Comparison of ENCODE assay signal across 8 cellular contexts in the genomic region with DNA sequence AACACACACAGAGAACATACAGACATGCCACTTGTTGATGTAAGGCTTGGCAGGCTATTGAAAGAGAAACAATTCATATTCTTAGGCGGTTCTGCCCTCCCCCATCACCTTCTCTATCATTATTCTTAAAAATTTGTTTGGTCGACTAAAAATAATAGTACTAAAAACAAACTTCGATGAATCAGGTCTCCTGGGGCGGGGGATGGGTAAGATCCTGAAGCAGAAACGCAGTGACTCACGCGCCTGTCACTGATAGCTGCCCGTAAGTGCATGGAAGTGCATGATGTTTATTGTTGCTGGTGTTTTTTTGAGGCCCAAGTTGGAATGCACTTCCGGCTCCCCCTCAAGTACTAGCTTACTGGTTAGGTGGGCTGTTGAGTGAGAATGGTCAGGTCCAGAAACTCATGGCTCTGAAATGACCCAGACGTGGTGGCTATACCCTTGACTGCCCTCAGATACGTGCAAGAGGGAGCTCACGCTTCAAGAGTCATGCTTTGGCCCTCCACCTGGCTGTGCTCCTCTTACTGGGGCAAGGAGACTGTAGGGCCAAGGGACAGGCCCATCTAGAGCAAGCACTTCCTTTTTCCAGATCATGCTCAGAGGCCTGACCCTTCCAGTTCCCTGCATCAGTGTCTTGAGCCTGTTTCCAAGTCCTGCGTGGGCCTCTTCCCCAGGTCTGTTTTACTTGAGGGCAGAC. TPM values are rescaled to one million over a fixed set of nuclear protein-coding genes. Genes with fewer than 3 reads are reported as not detected.
DNase-seq lines count a peak whose midpoint lies in the region; ATAC-seq and TF ChIP-seq lines count a peak whose summit lies in the region.

No MANE protein-coding gene starts in this region.

- CTCF ChIA-PET in activated CD8-positive, alpha-beta T cell treated with anti-CD3 and anti-CD28 coated beads, Interleukin-2, amount 10 ng/mL, durations not matched to agents 7 days and 5 days (lab: Charles Lee), result interaction anchor here (1.0 kb wide), 1 partner anchor 12 kb away, joined by 3 read pairs; no protein-coding TSS in a partner anchor

- no peaks in the 10 kb centered on the region for H3K9me3 Mint-ChIP-seq in activated CD8-positive, alpha-beta T cell treated with anti-CD3 and anti-CD28 coated beads, Interleukin-2, amount 10 ng/mL, durations not matched to agents 7 days and 5 days (ENCODE audit: insufficient read depth)

- peak overlapping the region; percentile 22 for H3K27ac Mint-ChIP-seq in activated CD8-positive, alpha-beta T cell treated with anti-CD3 and anti-CD28 coated beads, Interleukin-2, amount 10 ng/mL, durations not matched to agents 7 days and 5 days

- peaks cover 88% of the 10 kb centered on the region for H3K4me1 Mint-ChIP-seq in activated CD8-positive, alpha-beta T cell treated with anti-CD3 and anti-CD28 coated beads, Interleukin-2, amount 10 ng/mL, durations not matched to agents 7 days and 5 days (ENCODE audit: low read depth)

- H2BK5ac ChIP-seq in mesenchymal stem cell (ENCODE audit: low read depth, low read length, poor library complexity, severe bottlenecking), result no peak overlapping the region

- WGBS in mesenchymal stem cell, result 17% methylated on average over 11 of the region's 13 CpGs

- peak overlapping the region; percentile 4 for H3K27ac ChIP-seq in mesenchymal stem cell (ENCODE audit: low read length, poor library complexity, severe bottlenecking)
- no peak overlapping the region for H3K27ac ChIP-seq in tibial artery

- peaks cover 3 to 29% of the 10 kb centered on the region in 2 experiments for H3K36me3 ChIP-seq in mesenchymal stem cell (ENCODE audit: control insufficient read depth in 1 of 2, insufficient read depth in 2 of 2, low read depth in 1 of 2, low read length in 2 of 2)
- no peaks in the 10 kb centered on the region for H3K36me3 ChIP-seq in tibial artery

- peak overlapping the region in 1 of 2 experiments; percentile 19 for H3K14ac ChIP-seq in mesenchymal stem cell (ENCODE audit: low read length in 2 of 2)

- H3K9me3 ChIP-seq in mesenchymal stem cell (ENCODE audit: control insufficient read depth, low read length) (no peaks in the 10 kb centered on the region), tibial artery (no peaks in the 10 kb centered on the region)

- H3K4me1 ChIP-seq in mesenchymal stem cell (ENCODE audit: control insufficient read depth, insufficient read depth, low read depth, low read length) (peaks cover 21% of the 10 kb centered on the region), tibial artery (peaks cover 12 to 74% (median 56%) of the 10 kb centered on the region in 4 donors)

- peak overlapping the region; percentile 56 for H2BK120ac ChIP-seq in mesenchymal stem cell (ENCODE audit: low read depth, low read length)

- peak overlapping the region; percentile 88 for H4K91ac ChIP-seq in mesenchymal stem cell (ENCODE audit: low read length)

- H2BK15ac ChIP-seq in mesenchymal stem cell (ENCODE audit: low read depth, poor library complexity, severe bottlenecking), result peak overlapping the region; percentile 2

- peak overlapping the region in 1 of 2 experiments; percentile 48 for H3K23ac ChIP-seq in mesenchymal stem cell (ENCODE audit: low read length in 2 of 2)

- H3K4ac ChIP-seq in mesenchymal stem cell (ENCODE audit: low read depth in 1 of 2, low read length in 2 of 2), result peak overlapping the region; percentile 10 to 71

- H4K8ac ChIP-seq in mesenchymal stem cell (ENCODE audit: low read length), result peak overlapping the region; percentile 75

- H3K4me3 Mint-ChIP-seq in activated CD8-positive, alpha-beta T cell treated with anti-CD3 and anti-CD28 coated beads, Interleukin-2, amount 10 ng/mL, durations not matched to agents 7 days and 5 days, result no peak overlapping the region

- H3K4me3 ChIP-seq in GM12865 (ENCODE audit: low read depth, low read length) (no peak overlapping the region), mesenchymal stem cell (ENCODE audit: insufficient read depth in 1 of 2, low read depth in 1 of 2, low read length in 2 of 2) (peak overlapping the region in 1 of 2 experiments; percentile 3), tibial artery (no peak overlapping the region)

- peak overlapping the region; percentile 86 to 94 for H3K18ac ChIP-seq in mesenchymal stem cell (ENCODE audit: low read depth in 1 of 2, low read length in 2 of 2)

- peaks cover 11% of the 10 kb centered on the region for H3K79me1 ChIP-seq in mesenchymal stem cell (replicated peaks; ENCODE audit: low read length, poor library complexity, severe bottlenecking)

- peak; percentile 48 for ATAC-seq in HG03066 (IDR thresholded peaks at IDR 0.05; ENCODE audit: low read depth, unreplicated experiment)
- no peak for ATAC-seq in activated CD8-positive, alpha-beta T cell treated with anti-CD3 and anti-CD28 coated beads, Interleukin-2, amount 10 ng/mL, durations not matched to agents 7 days and 5 days

- no peak overlapping the region for H3K4me2 ChIP-seq in mesenchymal stem cell (ENCODE audit: low read length, poor library complexity, severe bottlenecking)

- peak overlapping the region; percentile 13 to 14 for H2BK12ac ChIP-seq in mesenchymal stem cell (ENCODE audit: low read length in 2 of 2)

- intact Hi-C loops in tibial artery (cut with DNase I; ENCODE audit: low total_unique reads), result no loop called here
- intact Hi-C loops in cardiac septum (cut with DNase I), result no loop called here

- H2AK5ac ChIP-seq in mesenchymal stem cell (ENCODE audit: low read length, severe bottlenecking), result peak overlapping the region; percentile 1

- no peak overlapping the region for H2AFZ ChIP-seq in mesenchymal stem cell (ENCODE audit: low read depth, low read length)

- H3K27me3 ChIP-seq in mesenchymal stem cell (ENCODE audit: control insufficient read depth in 1 of 2, insufficient read depth in 1 of 2, low read length in 2 of 2) (no peaks in the 10 kb centered on the region), tibial artery (no peaks in the 10 kb centered on the region)

- no peaks in the 10 kb centered on the region for H3K27me3 Mint-ChIP-seq in activated CD8-positive, alpha-beta T cell treated with anti-CD3 and anti-CD28 coated beads, Interleukin-2, amount 10 ng/mL, durations not matched to agents 7 days and 5 days (ENCODE audit: low read depth)

- no peak overlapping the region for H3K9ac ChIP-seq in mesenchymal stem cell (ENCODE audit: low read length)

- POLR2A ChIA-PET in activated CD8-positive, alpha-beta T cell treated with anti-CD3 and anti-CD28 coated beads, Interleukin-2, amount 10 ng/mL, durations not matched to agents 7 days and 5 days (lab: Charles Lee), result interaction anchor here (0.9 to 3.8 kb wide), 4 partner anchors 9 to 61 kb away, joined by 3 to 13 read pairs (median 3); a partner anchor contains a TSS

- TF ChIP-seq CTCF in GM12865 (IDR thresholded peaks at IDR 0.05; ENCODE audit: insufficient read depth, low read depth, low read length, missing control alignments) (no peak), tibial artery (IDR thresholded peaks at IDR 0.05) (no peak)

- DNase-seq in GM12865 (ENCODE audit: low read depth), result peak; percentile 83
- no peak for DNase-seq in activated CD8-positive, alpha-beta T cell treated with anti-CD3 and anti-CD28 coated beads, Interleukin-2, amount 10 ng/mL, durations not matched to agents 7 days and 5 days
- peak; percentile 90 for DNase-seq in mesenchymal stem cell
- DNase-seq in effector CD8-positive, alpha-beta T cell (lab: John Stamatoyannopoulos, UW), result no peak
- DNase-seq in tibial artery, result no peak
- DNase-seq in activated gamma-delta T cell (lab: John Stamatoyannopoulos, UW), result no peak
- DNase-seq in cardiac septum (ENCODE audit: low spot score), result no peak

- peaks cover 52% of the 10 kb centered on the region for H3K36me3 Mint-ChIP-seq in activated CD8-positive, alpha-beta T cell treated with anti-CD3 and anti-CD28 coated beads, Interleukin-2, amount 10 ng/mL, durations not matched to agents 7 days and 5 days (ENCODE audit: low read depth)

RNA-seq across cellular contexts. Expression of a gene that starts 10.9 kb away (rescaled TPM):
- 10 to 100 TPM; 26.8 to 27.1 TPM for total RNA-seq in activated CD8-positive, alpha-beta T cell treated with anti-CD3 and anti-CD28 coated beads, Interleukin-2, amount 10 ng/mL, durations not matched to agents 7 days and 5 days
- 126 TPM for polyA plus RNA-seq in mesenchymal stem cell (2013, experiment 1 of 2)
- polyA plus RNA-seq in mesenchymal stem cell (2013, experiment 2 of 2), result 125 TPM
- 18.4 TPM for total RNA-seq in cardiac septum

Comparison
In these comparisons a context has a peak if more than half of its experiments do, and no peak if none do; other contexts are left out.
1. DNase-seq: peak in GM12865 (single experiment) and mesenchymal stem cell (single experiment); none in activated CD8-positive, alpha-beta T cell treated with anti-CD3 and anti-CD28 coated beads, Interleukin-2, amount 10 ng/mL, durations not matched to agents 7 days and 5 days (single experiment), effector CD8-positive, alpha-beta T cell (single experiment), tibial artery (0 of 2), activated gamma-delta T cell (single experiment) and cardiac septum (single experiment).